ENCODE assay signal across 9 cellular contexts in genomic region chr19:34662919-34663318, GRCh38. TPM values are rescaled to one million over a fixed set of nuclear protein-coding genes. Genes with fewer than 3 reads are reported as not detected.
DNase-seq lines count a peak whose midpoint lies in the region; ATAC-seq, FAIRE-seq and TF ChIP-seq lines count a peak whose summit lies in the region.
"Had no signal": no experiment of that assay in that cellular context is flagged by ENCODE, and none has a peak within 500 bp of the region (broad histone marks: within the 10 kb centered on the region; RNA-seq: fewer than 3 reads in every experiment).

No MANE protein-coding gene starts in this region.

- H3K27me3 ChIP-seq in left lung: no peaks in the 10 kb centered on the region

- H3K4me1 Mint-ChIP-seq in activated CD4-positive, alpha-beta memory T cell treated with anti-CD3 and anti-CD28 coated beads, Interleukin-2, amount 10 ng/mL, durations not matched to agents 7 days and 5 days: peaks cover 16% of the 10 kb centered on the region

- peaks cover 5% of the 10 kb centered on the region; the same call in 1 of the 3 replicates for H3K4me1 ChIP-seq in A549
- H3K4me1 ChIP-seq in left lung: peaks cover 0 to 13% of the 10 kb centered on the region in 2 donors

- TF ChIP-seq POLR2A in A549 (IDR thresholded peaks at IDR 0.05; ENCODE audit: low read length): no peak

- no peak overlapping the region for H3K4me2 ChIP-seq in A549

- POLR2A ChIA-PET in A549 (lab: Yijun Ruan, JAX): no interaction called here
- POLR2A ChIA-PET in activated CD4-positive, alpha-beta memory T cell treated with anti-CD3 and anti-CD28 coated beads, Interleukin-2, amount 10 ng/mL, durations not matched to agents 7 days and 5 days (lab: Charles Lee): interaction anchor here (3.1 kb wide), 1 partner anchor 15 kb away, joined by 11 read pairs; the partner anchor contains the start of genes SCGB2B2 and ZNF302

- no peak for TF ChIP-seq EP300 in A549 (IDR thresholded peaks at IDR 0.05)

- no peaks in the 10 kb centered on the region for H3K36me3 ChIP-seq in left lung
- H3K36me3 ChIP-seq: thoracic aorta had no signal

- peak in 1 of 2 experiments; percentile 38; a peak in 1 of 5 replicates for TF ChIP-seq RAD21 in A549 (conservative IDR thresholded peaks at IDR 0.05 in 1 of 2, IDR thresholded peaks at IDR 0.05 in 1 of 2)

- intact Hi-C loops in left lung (cut with DNase I): no loop called here

- WGBS in A549 (ENCODE audit: missing lambda C conversion rate): 23% methylated on average over 5 of the region's 5 CpGs

- H3K9me3 ChIP-seq in A549: peaks cover 7% of the 10 kb centered on the region; the same call in 1 of the 3 replicates
- no peaks in the 10 kb centered on the region for H3K9me3 ChIP-seq in left lung
- H3K9me3 ChIP-seq: thoracic aorta had no signal

- H3K4me3 Mint-ChIP-seq in activated CD4-positive, alpha-beta memory T cell treated with anti-CD3 and anti-CD28 coated beads, Interleukin-2, amount 10 ng/mL, durations not matched to agents 7 days and 5 days: no peak overlapping the region

- no peak overlapping the region for H3K27ac ChIP-seq in A549
- no peak overlapping the region for H3K27ac ChIP-seq in left lung
- H3K27ac ChIP-seq in caudate nucleus (ENCODE audit: low read depth, low read length): no peak overlapping the region
- H3K27ac ChIP-seq: thoracic aorta had no signal

- ATAC-seq in A549 (peak; percentile 60 to 83; a peak in 5 of 6 replicates), left lung (peak; percentile 45), GM18502 (IDR thresholded peaks at IDR 0.05; ENCODE audit: poor library complexity, unreplicated experiment) (no peak), HG03280 (IDR thresholded peaks at IDR 0.05; ENCODE audit: unreplicated experiment) (no peak)

- peak; percentile 76 for FAIRE-seq in A549 (lab: Jason Lieb, UNC)

- no peaks in the 10 kb centered on the region for H3K36me3 Mint-ChIP-seq in activated CD4-positive, alpha-beta memory T cell treated with anti-CD3 and anti-CD28 coated beads, Interleukin-2, amount 10 ng/mL, durations not matched to agents 7 days and 5 days (ENCODE audit: low read depth)

- peaks cover under 1% of the 10 kb centered on the region for H3K27me3 Mint-ChIP-seq in activated CD4-positive, alpha-beta memory T cell treated with anti-CD3 and anti-CD28 coated beads, Interleukin-2, amount 10 ng/mL, durations not matched to agents 7 days and 5 days

- H3K4me3 ChIP-seq in A549: no peak overlapping the region
- H3K4me3 ChIP-seq in left lung: no peak overlapping the region
- H3K4me3 ChIP-seq: thoracic aorta had no signal

- TF ChIP-seq CTCF in A549 (IDR thresholded peaks at IDR 0.05): peak; percentile 24; the same call in 1 of the 3 replicates
- peak; percentile 33 to 38 for TF ChIP-seq CTCF in left lung (IDR thresholded peaks at IDR 0.05)

- CTCF ChIA-PET in A549 (lab: Yijun Ruan, JAX): interaction anchor here (0.7 kb wide), 1 partner anchor 1699 kb away, joined by 4 read pairs; no protein-coding TSS in a partner anchor
- CTCF ChIA-PET in activated CD4-positive, alpha-beta memory T cell treated with anti-CD3 and anti-CD28 coated beads, Interleukin-2, amount 10 ng/mL, durations not matched to agents 7 days and 5 days (lab: Charles Lee): interaction anchor here (2.3 kb wide), 1 partner anchor 14 kb away, joined by 16 read pairs; the partner anchor contains the start of genes SCGB2B2 and ZNF302

- H3K9me3 Mint-ChIP-seq in activated CD4-positive, alpha-beta memory T cell treated with anti-CD3 and anti-CD28 coated beads, Interleukin-2, amount 10 ng/mL, durations not matched to agents 7 days and 5 days: peaks cover 11% of the 10 kb centered on the region

- DNase-seq in A549 (ENCODE audit: low read depth in 1 of 2, low spot score in 1 of 2): peak in 1 of 2 experiments; percentile 70
- peak; percentile 24 for DNase-seq in GM03348 (ENCODE audit: low spot score)
- DNase-seq in NCI-H2171 (lab: John Stamatoyannopoulos, UW): peak; percentile 38
- peak; percentile 44 for DNase-seq in activated CD4-positive, alpha-beta memory T cell treated with anti-CD3 and anti-CD28 coated beads, Interleukin-2, amount 10 ng/mL, durations not matched to agents 7 days and 5 days
- DNase-seq in left lung: no peak
- DNase-seq in caudate nucleus (lab: John Stamatoyannopoulos, UW): no peak

- H3K27ac Mint-ChIP-seq in activated CD4-positive, alpha-beta memory T cell treated with anti-CD3 and anti-CD28 coated beads, Interleukin-2, amount 10 ng/mL, durations not matched to agents 7 days and 5 days: no peak overlapping the region

TF ChIP-seq in A549, 52 proteins besides CTCF, POLR2A, EP300 and RAD21:
- TF ChIP-seq ZNF302 (CRISPR knock-in tag; IDR thresholded peaks at IDR 0.05): no peak
- peak; percentile 30; the same call in 1 of the 2 replicates for TF ChIP-seq MAX (IDR thresholded peaks at IDR 0.05)

RNA-seq across cellular contexts. Expression of gene SCGB2B2, which starts 14.0 kb away (rescaled TPM):
- polyA plus RNA-seq in A549 (2011; rRNA removed) (0.16 and 0.21 TPM in 2 replicates), A549 (2017; fragmentation: RNase III; extraction: RNeasy Plus Mini Kit Qiagen cat#74134 plus additional on column Dnase treatment) (0.07 to 0.26 TPM (median 0.08 TPM) in 3 replicates)
- 0.10 and 0.16 TPM in 2 replicates for polyA plus RNA-seq in A549 (2012; cell fraction: cytosol; rRNA removed)
- polyA plus RNA-seq in A549 (2012; cell fraction: nucleus; rRNA removed): 0.20 and 0.24 TPM in 2 replicates
- 0.24 and 0.29 TPM in 2 replicates for polyA minus RNA-seq in A549 (2011; rRNA and poly(A)+ RNA removed)
- total RNA-seq in activated CD4-positive, alpha-beta memory T cell treated with anti-CD3 and anti-CD28 coated beads, Interleukin-2, amount 10 ng/mL, durations not matched to agents 7 days and 5 days: under 1 TPM; 0.40 to 0.58 TPM
- 1 to 10 TPM in 1 of 2 donors, under 1 TPM in 1; 0.47 to 1.7 TPM for total RNA-seq in left lung

RNA-seq across cellular contexts. Expression of gene ZNF302, which starts 14.6 kb away (rescaled TPM):
- polyA plus RNA-seq in A549 (2011; rRNA removed) (54.6 and 56.3 TPM in 2 replicates), A549 (2017; fragmentation: RNase III; extraction: RNeasy Plus Mini Kit Qiagen cat#74134 plus additional on column Dnase treatment) (24.2 to 27.1 TPM (median 26.2 TPM) in 3 replicates)
- 11.1 and 11.7 TPM in 2 replicates for polyA plus RNA-seq in A549 (2012; cell fraction: cytosol; rRNA removed)
- 22.3 and 22.4 TPM in 2 replicates for polyA plus RNA-seq in A549 (2012; cell fraction: nucleus; rRNA removed)
- 19.5 and 20.6 TPM in 2 replicates for polyA minus RNA-seq in A549 (2011; rRNA and poly(A)+ RNA removed)
- 10 to 100 TPM; 18.4 to 20.3 TPM for total RNA-seq in activated CD4-positive, alpha-beta memory T cell treated with anti-CD3 and anti-CD28 coated beads, Interleukin-2, amount 10 ng/mL, durations not matched to agents 7 days and 5 days
- total RNA-seq in left lung: 10 to 100 TPM; 23.8 to 24.9 TPM

Comparison
In these comparisons a context has a peak if more than half of its experiments do, and no peak if none do; other contexts are left out.
1. ATAC-seq: peak in A549 (2 of 2) and left lung (single experiment); none in GM18502 (single experiment) and HG03280 (single experiment).
2. DNase-seq: peak in GM03348 (single experiment), NCI-H2171 (single experiment) and activated CD4-positive, alpha-beta memory T cell treated with anti-CD3 and anti-CD28 coated beads, Interleukin-2, amount 10 ng/mL, durations not matched to agents 7 days and 5 days (single experiment); none in left lung (0 of 2) and caudate nucleus (0 of 61).